ENCODE assay signal across 8 cellular contexts in genomic region chr6:26538936-26539615, GRCh38. TPM values are rescaled to one million over a fixed set of nuclear protein-coding genes. Genes with fewer than 3 reads are reported as not detected.
DNase-seq lines count a peak whose midpoint lies in the region; ATAC-seq, FAIRE-seq and TF ChIP-seq lines count a peak whose summit lies in the region.

No MANE protein-coding gene starts in this region.

- no peaks in the 10 kb centered on the region for H3K9me3 ChIP-seq in mucosa of rectum (ENCODE audit: control insufficient read depth in 2 of 2, low read length in 2 of 2)

- H3K9ac ChIP-seq in mucosa of rectum (ENCODE audit: low read depth in 1 of 2, low read length in 2 of 2): peak overlapping the region; percentile 94 to 95

- no peak for FAIRE-seq in bronchial epithelial cell (lab: Jason Lieb, UNC)

- H3K4me3 Mint-ChIP-seq in IgD-negative memory B cell: peak overlapping the region; percentile 95 to 100 (median 98)

- H3K36me3 ChIP-seq in ACC112 (ENCODE audit: insufficient read depth, low read length): peaks cover 6% of the 10 kb centered on the region
- H3K36me3 ChIP-seq in bronchial epithelial cell (ENCODE audit: control insufficient read depth, insufficient read depth, low read length): no peaks in the 10 kb centered on the region
- H3K36me3 ChIP-seq in mucosa of rectum (ENCODE audit: control insufficient read depth in 2 of 2, insufficient read depth in 2 of 2, low read length in 2 of 2): peaks cover 3 to 7% of the 10 kb centered on the region in 2 donors

- H3K4me3 ChIP-seq in ACC112 (ENCODE audit: low read depth, low read length) (peak overlapping the region; percentile 89), bronchial epithelial cell (ENCODE audit: low read depth, low read length) (peak overlapping the region; percentile 64), mucosa of rectum (ENCODE audit: low read length in 2 of 2) (peak overlapping the region; percentile 73 to 80)

- ATAC-seq in GM18868 (IDR thresholded peaks at IDR 0.05; ENCODE audit: unreplicated experiment) (no peak), HG03095 (IDR thresholded peaks at IDR 0.05; ENCODE audit: unreplicated experiment) (no peak)

- TF ChIP-seq CTCF in bronchial epithelial cell (IDR thresholded peaks at IDR 0.05; ENCODE audit: insufficient read depth, low read length, severe bottlenecking): no peak

- peak; percentile 35 for DNase-seq in bronchial epithelial cell (ENCODE audit: low read depth)
- DNase-seq in NK-92 (lab: John Stamatoyannopoulos, UW; ENCODE audit: unreplicated experiment): no peak
- DNase-seq in stimulated activated naive CD4-positive, alpha-beta T cell treated with Interleukin-2 at 50 U/mL for 16 hours (lab: John Stamatoyannopoulos, UW): no peak

- no peaks in the 10 kb centered on the region for H3K27me3 Mint-ChIP-seq in IgD-negative memory B cell

- H3K27ac Mint-ChIP-seq in IgD-negative memory B cell: peak overlapping the region; percentile 98 to 99 (median 99)

- peak overlapping the region; percentile 95 for H3K27ac ChIP-seq in ACC112 (ENCODE audit: low read depth, low read length)
- H3K27ac ChIP-seq in mucosa of rectum (ENCODE audit: low read depth in 2 of 2, low read length in 2 of 2): peak overlapping the region; percentile 95 to 97

- H2AFZ ChIP-seq in ACC112 (ENCODE audit: low read length, unreplicated experiment): peak overlapping the region; percentile 33

- H3K9me3 Mint-ChIP-seq in IgD-negative memory B cell: no peaks in the 10 kb centered on the region

- H3K4me1 ChIP-seq in ACC112 (ENCODE audit: control insufficient read depth, insufficient read depth, low read length, unreplicated experiment) (peaks cover 16% of the 10 kb centered on the region), mucosa of rectum (ENCODE audit: control insufficient read depth in 2 of 2, insufficient read depth in 2 of 2, low read length in 2 of 2) (peaks cover 11 to 15% of the 10 kb centered on the region in 2 donors)

- H3K79me2 ChIP-seq in ACC112 (ENCODE audit: control insufficient read depth, insufficient read depth, low read length, unreplicated experiment): peaks cover 48% of the 10 kb centered on the region

- peaks cover 3% of the 10 kb centered on the region for H3K36me3 Mint-ChIP-seq in IgD-negative memory B cell

- H3K27me3 ChIP-seq in ACC112 (ENCODE audit: insufficient read depth, low read length) (no peaks in the 10 kb centered on the region), bronchial epithelial cell (ENCODE audit: control insufficient read depth, insufficient read depth, low read length) (no peaks in the 10 kb centered on the region), mucosa of rectum (ENCODE audit: control insufficient read depth in 2 of 2, insufficient read depth in 2 of 2, low read length in 2 of 2) (no peaks in the 10 kb centered on the region)

- peaks cover 32 to 44% (median 38%) of the 10 kb centered on the region in 3 donors for H3K4me1 Mint-ChIP-seq in IgD-negative memory B cell

RNA-seq across cellular contexts. Expression of gene HMGN4, which starts 0.9 kb away (rescaled TPM):
- 120 TPM for polyA plus RNA-seq in IgD-negative memory B cell
- total RNA-seq in bronchial epithelial cell: 59.5 and 94.0 TPM in 2 replicates

RNA-seq across cellular contexts. Expression of gene BTN1A1, which starts 39.0 kb away (rescaled TPM):
- 3.7 TPM for polyA plus RNA-seq in IgD-negative memory B cell
- total RNA-seq in bronchial epithelial cell: not detected in 2 replicates

RNA-seq across cellular contexts. Expression of gene ABT1, which starts 57.7 kb away (rescaled TPM):
- 44.0 TPM for polyA plus RNA-seq in IgD-negative memory B cell
- 16.1 and 16.8 TPM in 2 replicates for total RNA-seq in bronchial epithelial cell
